ENCODE assay signal across 8 cellular contexts in the genomic region with DNA sequence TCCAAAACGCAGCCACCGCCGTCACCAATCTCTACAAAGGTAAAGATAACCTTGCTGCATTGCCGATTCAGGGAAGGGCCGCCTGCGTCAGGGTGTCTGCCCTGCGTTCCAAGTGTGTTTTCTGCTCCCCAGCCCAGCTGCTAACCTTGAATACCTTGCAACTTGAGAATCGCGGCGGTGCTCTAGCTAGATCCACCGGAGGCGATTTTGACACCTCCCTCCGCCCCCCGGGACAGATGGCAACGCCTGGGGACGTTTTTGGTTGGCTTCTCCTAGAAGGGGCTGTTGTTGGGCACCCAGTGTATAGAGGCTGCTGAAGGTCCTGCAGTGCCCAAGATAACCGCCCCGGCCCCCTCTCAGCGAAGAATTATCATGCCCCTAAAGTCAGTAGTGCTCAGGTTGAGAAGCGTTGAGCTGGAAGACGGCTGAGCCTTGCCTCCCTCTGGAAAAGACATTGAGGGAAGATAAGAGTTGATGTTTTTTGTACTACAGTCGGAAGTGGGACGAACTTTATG. TPM values are rescaled to one million over a fixed set of nuclear protein-coding genes. Genes with fewer than 3 reads are reported as not detected.
DNase-seq lines count a peak whose midpoint lies in the region; ATAC-seq and TF ChIP-seq lines count a peak whose summit lies in the region.

No MANE protein-coding gene starts in this region.

- POLR2A ChIA-PET in naive thymus-derived CD4-positive, alpha-beta T cell (lab: Charles Lee) = interaction anchor here (0.7 to 5.1 kb wide), 13 partner anchors 9 to 1651 kb away, joined by 3 to 54 read pairs (median 7); partner anchors contain the start of genes CARHSP1, METTL22 and NUBP1

- CTCF ChIA-PET in naive thymus-derived CD4-positive, alpha-beta T cell (lab: Charles Lee) = no interaction called here

- peaks cover 35 to 49% of the 10 kb centered on the region in 2 donors for H3K4me1 ChIP-seq in naive thymus-derived CD4-positive, alpha-beta T cell (ENCODE audit: control insufficient read depth in 2 of 2, insufficient read depth in 2 of 2, low read length in 2 of 2)
- H3K4me1 ChIP-seq in vagina = peaks cover 62% of the 10 kb centered on the region

- no peaks in the 10 kb centered on the region for H3K27me3 Mint-ChIP-seq in effector memory CD8-positive, alpha-beta T cell
- peaks cover 0 to 4% (median 0%) of the 10 kb centered on the region in 5 donors for H3K27me3 Mint-ChIP-seq in naive thymus-derived CD4-positive, alpha-beta T cell

- H3K27ac ChIP-seq in WERI-Rb-1 (peak overlapping the region; percentile 96), vagina (peak overlapping the region; percentile 100)
- peak overlapping the region; percentile 98 for H3K27ac ChIP-seq in naive thymus-derived CD4-positive, alpha-beta T cell (ENCODE audit: low read depth, low read length)

- peaks cover 75% of the 10 kb centered on the region for H3K36me3 Mint-ChIP-seq in effector memory CD8-positive, alpha-beta T cell (ENCODE audit: insufficient read depth)
- peaks cover 0 to 39% (median 34%) of the 10 kb centered on the region in 5 donors for H3K36me3 Mint-ChIP-seq in naive thymus-derived CD4-positive, alpha-beta T cell

- no peaks in the 10 kb centered on the region for H3K27me3 ChIP-seq in WERI-Rb-1 (ENCODE audit: insufficient read depth, low read depth, severe bottlenecking)
- H3K27me3 ChIP-seq in naive thymus-derived CD4-positive, alpha-beta T cell (ENCODE audit: control insufficient read depth in 2 of 2, insufficient read depth in 2 of 2, low read length in 2 of 2) = no peaks in the 10 kb centered on the region
- H3K27me3 ChIP-seq in vagina = no peaks in the 10 kb centered on the region

- intact Hi-C loops in naive thymus-derived CD4-positive, alpha-beta T cell (cut with micrococcal nuclease) = loop anchor here (5.0 to 10.0 kb wide), 5 partner anchors 34 to 1849 kb away; partner anchors contain the start of genes ABAT (in 1 of the 2), ATF7IP2 (in 1 of the 2), CLEC16A (in 1 of the 2) and DEXI (in 1 of the 2)
- intact Hi-C loops in vagina (cut with DNase I) = loop anchor here (5.0 kb wide), 2 partner anchors 46 to 131 kb away; partner anchors contain the start of gene USP7

- H3K4me3 Mint-ChIP-seq in effector memory CD8-positive, alpha-beta T cell = peak overlapping the region; percentile 92 to 97
- peak overlapping the region; percentile 90 to 100 (median 98) for H3K4me3 Mint-ChIP-seq in naive thymus-derived CD4-positive, alpha-beta T cell

- peaks cover 38 to 51% of the 10 kb centered on the region in 2 donors for H3K4me1 Mint-ChIP-seq in effector memory CD8-positive, alpha-beta T cell (ENCODE audit: low read depth in 2 of 2)
- H3K4me1 Mint-ChIP-seq in naive thymus-derived CD4-positive, alpha-beta T cell = peaks cover 40 to 54% (median 51%) of the 10 kb centered on the region in 7 donors

- H3K9me3 Mint-ChIP-seq in effector memory CD8-positive, alpha-beta T cell = no peaks in the 10 kb centered on the region
- H3K9me3 Mint-ChIP-seq in naive thymus-derived CD4-positive, alpha-beta T cell = peaks cover 0 to 8% (median 0%) of the 10 kb centered on the region in 11 donors

- peaks cover 54% of the 10 kb centered on the region for H3K36me3 ChIP-seq in WERI-Rb-1
- peaks cover 0 to 31% (median 28%) of the 10 kb centered on the region in 3 experiments for H3K36me3 ChIP-seq in naive thymus-derived CD4-positive, alpha-beta T cell (ENCODE audit: control insufficient read depth in 2 of 3, insufficient read depth in 3 of 3, low read length in 3 of 3)
- peaks cover 0 to 21% of the 10 kb centered on the region in 2 donors for H3K36me3 ChIP-seq in vagina

- H3K9me3 ChIP-seq in WERI-Rb-1 (ENCODE audit: severe bottlenecking) (no peaks in the 10 kb centered on the region), vagina (no peaks in the 10 kb centered on the region)
- no peaks in the 10 kb centered on the region for H3K9me3 ChIP-seq in naive thymus-derived CD4-positive, alpha-beta T cell (ENCODE audit: control insufficient read depth in 2 of 3, low read length in 3 of 3)

- peak; percentile 67 for DNase-seq in activated CD8-positive, alpha-beta memory T cell treated with anti-CD3 and anti-CD28 coated beads for 24 hours
- DNase-seq in activated CD8-positive, alpha-beta memory T cell treated with anti-CD3 and anti-CD28 coated beads, Interleukin-2, amount 50 U/mL, for 48 hours = no peak
- peak; percentile 40 for DNase-seq in WERI-Rb-1
- DNase-seq in effector memory CD8-positive, alpha-beta T cell = peak in 2 of 3 experiments; percentile 14 to 18
- peak in 4 of 9 donors; percentile 13 to 50 (median 32) for DNase-seq in naive thymus-derived CD4-positive, alpha-beta T cell
- no peak for DNase-seq in vagina (ENCODE audit: extremely low spot score in 2 of 2)

- H3K4me3 ChIP-seq in WERI-Rb-1 (ENCODE audit: low read depth, low read length) (peak overlapping the region; percentile 54), vagina (peak overlapping the region; percentile 70 to 98)
- H3K4me3 ChIP-seq in naive thymus-derived CD4-positive, alpha-beta T cell (ENCODE audit: low read length) = peak overlapping the region; percentile 83

- TF ChIP-seq CTCF in WERI-Rb-1 (IDR thresholded peaks at IDR 0.05; ENCODE audit: low read depth, low read length) (no peak), vagina (IDR thresholded peaks at IDR 0.05) (no peak)

- no peak for ATAC-seq in effector memory CD8-positive, alpha-beta T cell (replicated peaks)
- no peak for ATAC-seq in naive thymus-derived CD4-positive, alpha-beta T cell
- ATAC-seq in GM18867 (IDR thresholded peaks at IDR 0.05; ENCODE audit: unreplicated experiment) (no peak), HG03095 (IDR thresholded peaks at IDR 0.05; ENCODE audit: unreplicated experiment) (no peak)

- peak overlapping the region; percentile 97 to 99 for H3K27ac Mint-ChIP-seq in effector memory CD8-positive, alpha-beta T cell
- peak overlapping the region; percentile 91 to 99 (median 97) for H3K27ac Mint-ChIP-seq in naive thymus-derived CD4-positive, alpha-beta T cell

- no peak for TF ChIP-seq POLR2A in vagina (IDR thresholded peaks at IDR 0.05)

RNA-seq across cellular contexts. Expression of gene HAPSTR1, which starts 1.6 kb away (rescaled TPM):
- total RNA-seq in naive thymus-derived CD4-positive, alpha-beta T cell = 100 to 1,000 TPM in 2 of 5 experiments, 10 to 100 TPM in 3; 69.6 to 136 (median 87.3) TPM
- polyA plus RNA-seq in naive thymus-derived CD4-positive, alpha-beta T cell = 10 to 100 TPM; 11.4 to 17.5 TPM
- 33.6 TPM for total RNA-seq in vagina

Comparison
In these comparisons a context has a peak if more than half of its experiments do, and no peak if none do; other contexts are left out.
1. DNase-seq: peak in activated CD8-positive, alpha-beta memory T cell treated with anti-CD3 and anti-CD28 coated beads for 24 hours (single experiment), WERI-Rb-1 (single experiment) and effector memory CD8-positive, alpha-beta T cell (2 of 3); none in activated CD8-positive, alpha-beta memory T cell treated with anti-CD3 and anti-CD28 coated beads, Interleukin-2, amount 50 U/mL, for 48 hours (single experiment) and vagina (0 of 2).
2. Peak in every context shown above with its lines, with median percentiles within 50 percentile points of each other: H3K27ac ChIP-seq and H3K4me3 ChIP-seq.